15 cellular contexts compared by ENCODE assay signal in the genomic region with DNA sequence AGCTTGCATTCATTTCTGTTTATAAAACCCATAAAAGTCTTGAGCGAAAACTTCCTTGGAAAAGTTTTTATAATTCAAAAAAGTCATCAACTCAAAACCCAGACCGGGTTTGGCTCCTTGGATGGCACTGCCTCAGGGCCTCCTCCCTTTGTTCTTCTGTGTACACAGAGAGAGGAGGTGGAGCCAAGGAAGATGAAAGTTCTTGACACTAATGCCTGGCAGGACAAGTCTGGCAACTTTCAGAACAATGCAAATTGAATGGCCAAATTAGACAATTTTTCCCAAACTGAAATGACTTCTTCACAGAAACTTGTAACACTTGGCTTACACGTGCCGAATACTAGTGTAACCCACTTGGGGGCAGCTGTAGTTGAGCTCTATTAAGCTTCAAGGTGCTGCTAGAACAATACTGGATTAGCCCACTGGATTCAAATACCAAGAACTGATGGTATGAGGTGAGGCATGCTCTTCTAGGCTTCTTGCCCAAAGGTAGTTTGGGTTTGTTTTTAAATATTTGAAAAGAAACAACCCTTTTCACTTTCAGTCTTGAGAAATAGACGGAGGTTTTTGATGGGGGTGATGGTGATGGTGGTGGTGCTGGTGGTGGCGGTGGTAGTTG.
DNase-seq lines count a peak whose midpoint lies in the region; ATAC-seq and TF ChIP-seq lines count a peak whose summit lies in the region.
"Had no signal": no experiment of that assay in that cellular context is flagged by ENCODE, and none has a peak within 500 bp of the region (broad histone marks: within the 10 kb centered on the region; RNA-seq: fewer than 3 reads in every experiment).

No MANE protein-coding gene starts in this region.

- H3K9me3 ChIP-seq in RWPE2 (ENCODE audit: severe bottlenecking) (no peaks in the 10 kb centered on the region), body of pancreas (no peaks in the 10 kb centered on the region)
- H3K9me3 ChIP-seq: pancreas, SJCRH30 had no signal

- H3K27me3 ChIP-seq in RWPE2 (ENCODE audit: insufficient read depth, poor library complexity, severe bottlenecking) = no peaks in the 10 kb centered on the region
- H3K27me3 ChIP-seq in body of pancreas = no peaks in the 10 kb centered on the region
- H3K27me3 ChIP-seq: pancreas, SJCRH30 had no signal

- intact Hi-C loops in body of pancreas (cut with DNase I) = no loop called here

- H3K27ac Mint-ChIP-seq in activated T-cell treated with anti-CD3 and anti-CD28 coated beads, Interleukin-2, amount 50 U/mL, for 72 hours = peak overlapping the region; percentile 31
- H3K27ac Mint-ChIP-seq: activated CD4-positive, alpha-beta memory T cell treated with anti-CD3 and anti-CD28 coated beads for 36 hours; activated T-helper 1 cell treated with anti-CD3 and anti-CD28 coated beads, Interleukin-12 subunit alpha, Interleukin-12 subunit beta, Interleukin-2, Interleukin-4 antibody, amounts not matched to agents 30 ng/mL and 10 ng/mL and 1 ng/mL, durations not matched to agents 14 hours and 24 hours and 36 hours had no signal

- no peak for DNase-seq in activated T-cell treated with anti-CD3 and anti-CD28 coated beads, Interleukin-2, amount 50 U/mL, for 72 hours
- DNase-seq in activated T-cell treated with anti-CD3 and anti-CD28 coated beads for 4 hours (no peak), RWPE2 (ENCODE audit: low spot score) (peak; percentile 88), islet precursor cell (peak; percentile 85), COR-L47 (lab: John Stamatoyannopoulos, UW) (no peak), body of pancreas (no peak)
- DNase-seq: activated CD4-positive, alpha-beta memory T cell treated with anti-CD3 and anti-CD28 coated beads for 36 hours; head of caudate nucleus; NCI-H1048; pancreas; SJCRH30; stimulated activated CD4-positive, alpha-beta T cell treated with anti-CD3 and anti-CD28 coated beads, Interleukin-12 subunit alpha, Interleukin-12 subunit beta, amount 100 ng/mL, for 4 hours had no signal

- H3K27ac ChIP-seq in RWPE2 (ENCODE audit: poor library complexity, severe bottlenecking) = peak overlapping the region; percentile 78
- H3K27ac ChIP-seq in body of pancreas = no peak overlapping the region
- H3K27ac ChIP-seq: pancreas, SJCRH30 had no signal

- H3K4me1 Mint-ChIP-seq in activated T-cell treated with anti-CD3 and anti-CD28 coated beads, Interleukin-2, amount 50 U/mL, for 72 hours (ENCODE audit: low read depth) = peaks cover 29% of the 10 kb centered on the region

- no peaks in the 10 kb centered on the region for H3K27me3 Mint-ChIP-seq in activated T-cell treated with anti-CD3 and anti-CD28 coated beads, Interleukin-2, amount 50 U/mL, for 72 hours (ENCODE audit: low read depth)
- H3K27me3 Mint-ChIP-seq: activated CD4-positive, alpha-beta memory T cell treated with anti-CD3 and anti-CD28 coated beads for 36 hours had no signal

- H3K4me3 Mint-ChIP-seq in activated T-cell treated with anti-CD3 and anti-CD28 coated beads, Interleukin-2, amount 50 U/mL, for 72 hours = no peak overlapping the region
- H3K4me3 Mint-ChIP-seq: activated CD4-positive, alpha-beta memory T cell treated with anti-CD3 and anti-CD28 coated beads for 36 hours; activated T-helper 1 cell treated with anti-CD3 and anti-CD28 coated beads, Interleukin-12 subunit alpha, Interleukin-12 subunit beta, Interleukin-2, Interleukin-4 antibody, amounts not matched to agents 30 ng/mL and 10 ng/mL and 1 ng/mL, durations not matched to agents 14 hours and 24 hours and 36 hours had no signal

- no peak for TF ChIP-seq POLR2A in body of pancreas (IDR thresholded peaks at IDR 0.05)

- H3K36me3 ChIP-seq in RWPE2 (ENCODE audit: low read depth) (peaks cover 2% of the 10 kb centered on the region), body of pancreas (replicated peaks in 1 of 2; ENCODE audit: insufficient read depth in 1 of 2, low read depth in 2 of 2) (no peaks in the 10 kb centered on the region)
- H3K36me3 ChIP-seq: pancreas, SJCRH30 had no signal

- ATAC-seq in activated T-cell treated with anti-CD3 and anti-CD28 coated beads, Interleukin-2, amount 50 U/mL, for 72 hours (replicated peaks in 1 of 2) = no peak
- ATAC-seq in RWPE2 (ENCODE audit: low read depth) = peak; percentile 92
- ATAC-seq in HG02588 (IDR thresholded peaks at IDR 0.05; ENCODE audit: unreplicated experiment) = no peak
- no peak for ATAC-seq in body of pancreas
- ATAC-seq in HG02678 (IDR thresholded peaks at IDR 0.05; ENCODE audit: unreplicated experiment) = no peak
- ATAC-seq: pancreas had no signal

- TF ChIP-seq CTCF in RWPE2 (IDR thresholded peaks at IDR 0.05; ENCODE audit: poor library complexity, severe bottlenecking) = no peak
- TF ChIP-seq CTCF in body of pancreas (IDR thresholded peaks at IDR 0.05) = no peak

- 56 to 58% methylated on average over 5 to 6 of the region's 6 CpGs for WGBS in body of pancreas, 2 donors

- H3K9me3 Mint-ChIP-seq in activated T-cell treated with anti-CD3 and anti-CD28 coated beads, Interleukin-2, amount 50 U/mL, for 72 hours = no peaks in the 10 kb centered on the region
- H3K9me3 Mint-ChIP-seq: activated CD4-positive, alpha-beta memory T cell treated with anti-CD3 and anti-CD28 coated beads for 36 hours; activated T-helper 1 cell treated with anti-CD3 and anti-CD28 coated beads, Interleukin-12 subunit alpha, Interleukin-12 subunit beta, Interleukin-2, Interleukin-4 antibody, amounts not matched to agents 30 ng/mL and 10 ng/mL and 1 ng/mL, durations not matched to agents 14 hours and 24 hours and 36 hours had no signal

- H3K4me1 ChIP-seq in RWPE2 (ENCODE audit: insufficient read depth, poor library complexity, severe bottlenecking) (peaks cover 42% of the 10 kb centered on the region), body of pancreas (no peaks in the 10 kb centered on the region)
- H3K4me1 ChIP-seq: pancreas, SJCRH30 had no signal

- H3K36me3 Mint-ChIP-seq in activated T-cell treated with anti-CD3 and anti-CD28 coated beads, Interleukin-2, amount 50 U/mL, for 72 hours (ENCODE audit: insufficient read depth in 2 of 2) = no peaks in the 10 kb centered on the region
- H3K36me3 Mint-ChIP-seq: activated CD4-positive, alpha-beta memory T cell treated with anti-CD3 and anti-CD28 coated beads for 36 hours had no signal

- H3K4me3 ChIP-seq in RWPE2 (ENCODE audit: severe bottlenecking) (no peak overlapping the region), body of pancreas (no peak overlapping the region)
- H3K4me3 ChIP-seq: pancreas, SJCRH30 had no signal

Comparison
In these comparisons a context has a peak if more than half of its experiments do, and no peak if none do; other contexts are left out.
1. DNase-seq: peak in RWPE2 (single experiment) and islet precursor cell (single experiment); none in activated T-cell treated with anti-CD3 and anti-CD28 coated beads, Interleukin-2, amount 50 U/mL, for 72 hours (0 of 2), activated T-cell treated with anti-CD3 and anti-CD28 coated beads for 4 hours (single experiment), COR-L47 (single experiment) and body of pancreas (0 of 4).